8 cellular contexts compared by ENCODE assay signal in the genomic region with DNA sequence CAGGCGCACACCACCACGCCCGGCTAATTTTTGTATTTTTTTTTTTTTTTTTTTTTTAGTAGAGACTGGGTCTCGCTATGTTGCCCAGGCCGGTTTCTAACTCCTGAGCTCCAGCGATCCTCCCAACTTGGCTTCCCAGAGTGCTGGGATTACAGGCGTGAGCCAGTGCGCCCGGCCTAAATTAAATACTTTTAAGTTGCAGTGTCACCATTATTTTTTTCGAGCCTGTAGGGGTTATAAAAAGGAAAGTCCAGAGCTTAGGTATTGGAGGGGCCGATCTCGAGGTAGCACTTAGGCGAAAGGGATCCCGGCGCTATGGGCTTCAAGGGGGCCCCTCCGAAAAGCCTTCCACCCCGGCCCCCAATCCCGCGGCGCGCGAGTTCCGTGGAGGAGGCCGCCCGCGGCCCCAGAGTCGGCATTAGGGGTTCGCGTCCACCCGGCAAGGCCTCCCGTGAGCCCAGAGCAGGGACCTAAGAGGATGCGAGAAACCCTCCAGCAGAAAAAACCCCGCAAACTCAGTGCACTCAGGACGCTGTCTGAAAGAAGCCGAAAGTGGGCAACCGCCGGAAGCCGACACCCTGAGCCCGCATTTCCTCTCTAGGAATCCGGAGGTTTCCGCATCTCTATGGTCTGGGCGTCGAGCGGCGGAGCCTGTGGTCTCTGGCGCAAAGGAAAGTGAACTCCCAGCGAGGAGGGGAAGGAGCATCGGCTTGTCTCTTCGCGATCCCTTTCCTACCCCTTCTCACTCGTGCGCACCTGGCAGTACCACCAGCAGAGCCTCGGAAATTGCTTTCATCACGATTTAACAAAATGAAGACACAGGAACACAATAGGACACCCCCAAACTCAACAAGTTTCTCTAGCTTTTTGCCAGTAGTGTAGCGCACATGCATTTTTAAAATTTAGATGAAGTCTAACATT. TPM values are rescaled to one million over a fixed set of nuclear protein-coding genes. Genes with fewer than 3 reads are reported as not detected.
A peak's percentile ranks its signal among the peaks of the same experiment; 100 is the strongest.
DNase-seq lines count a peak whose midpoint lies in the region; ATAC-seq and TF ChIP-seq lines count a peak whose summit lies in the region.

No MANE protein-coding gene starts in this region.

- peak; percentile 55 for DNase-seq in AG09309 (ENCODE audit: low read depth)
- DNase-seq in NCI-H510A (lab: John Stamatoyannopoulos, UW): peak; percentile 83
- DNase-seq in activated CD4-positive, alpha-beta T cell treated with anti-CD3 and anti-CD28 coated beads for 48 hours: peak; percentile 87
- peak; percentile 90 for DNase-seq in colonic mucosa
- peak; percentile 97 for DNase-seq in left kidney (ENCODE audit: low read depth, low spot score)
- DNase-seq in stimulated activated CD4-positive, alpha-beta T cell treated with anti-CD3 and anti-CD28 coated beads, Interleukin-1b, Interleukin-23, amount 100 ng/mL, for 4 hours (ENCODE audit: low read depth in 2 of 2): peak; percentile 55 to 74

- ATAC-seq in GM19035 (IDR thresholded peaks at IDR 0.05; ENCODE audit: unreplicated experiment) (peak; percentile 80), HG03342 (IDR thresholded peaks at IDR 0.05; ENCODE audit: unreplicated experiment) (peak; percentile 80)

- TF ChIP-seq CTCF in AG09309 (IDR thresholded peaks at IDR 0.05; ENCODE audit: control insufficient read depth, insufficient read depth, low read depth, low read length, missing control alignments): no peak
- no peak for TF ChIP-seq CTCF in colonic mucosa (IDR thresholded peaks at IDR 0.05)

- peak overlapping the region; percentile 90 for H3K27ac ChIP-seq in colonic mucosa

- H3K36me3 ChIP-seq in colonic mucosa: no peaks in the 10 kb centered on the region

- H3K4me3 ChIP-seq in AG09309 (ENCODE audit: control insufficient read depth, low read depth, low read length): peak overlapping the region; percentile 53
- peak overlapping the region; percentile 67 for H3K4me3 ChIP-seq in colonic mucosa

- no peaks in the 10 kb centered on the region for H3K4me1 ChIP-seq in colonic mucosa

- H3K9me3 ChIP-seq in colonic mucosa: no peaks in the 10 kb centered on the region

- intact Hi-C loops in colonic mucosa (cut with DNase I): no loop called here

- H3K27me3 ChIP-seq in colonic mucosa: no peaks in the 10 kb centered on the region

- H3K9ac ChIP-seq in colonic mucosa (ENCODE audit: low read depth in 2 of 2, low read length in 2 of 2): peak overlapping the region; percentile 66 to 71

RNA-seq across cellular contexts. Expression of a gene that starts 14.1 kb away (rescaled TPM):
- 1 to 10 TPM; 7.4 to 9.9 TPM for total RNA-seq in colonic mucosa

Comparison
In these comparisons a context has a peak if more than half of its experiments do, and no peak if none do; other contexts are left out.
1. Peak in every context shown above with its lines: DNase-seq, ATAC-seq, H3K4me3 ChIP-seq and H3K27ac ChIP-seq.